ENCODE assay signal across 1 cellular context in the genomic region with DNA sequence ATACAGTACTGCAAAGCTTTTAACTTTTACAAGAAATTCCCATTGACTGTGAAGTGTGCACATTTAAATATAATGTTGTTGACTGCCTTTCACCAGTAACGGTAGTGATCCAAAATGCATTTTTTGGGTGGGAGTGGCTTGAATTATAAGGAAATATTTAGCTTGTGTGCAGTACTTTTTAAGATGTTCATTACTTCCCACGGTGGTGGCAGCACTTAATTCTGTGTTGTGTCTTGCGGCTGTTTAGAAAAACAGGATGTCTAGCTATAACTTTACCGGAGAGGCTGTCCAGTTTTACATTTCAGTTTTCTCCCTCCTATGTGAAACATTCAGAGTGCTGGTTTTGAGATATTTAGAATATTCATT.
TF ChIP-seq lines count a peak whose summit lies in the region.

No MANE protein-coding gene starts in this region.

TF ChIP-seq in WTC11, 78 proteins besides CTCF, POLR2A, EP300 and RAD21 (continued from another document):
- TF ChIP-seq TP53 (CRISPR knock-in tag; IDR thresholded peaks at IDR 0.05): no peak
- TF ChIP-seq JUN (CRISPR knock-in tag; IDR thresholded peaks at IDR 0.05): no peak
- TF ChIP-seq ATF1 (CRISPR knock-in tag; IDR thresholded peaks at IDR 0.05): no peak
- TF ChIP-seq NFATC4 (CRISPR knock-in tag; IDR thresholded peaks at IDR 0.05): no peak
- TF ChIP-seq MXD4 (CRISPR knock-in tag; IDR thresholded peaks at IDR 0.05; ENCODE audit: borderline replicate concordance): no peak
- TF ChIP-seq, protein P1, sequence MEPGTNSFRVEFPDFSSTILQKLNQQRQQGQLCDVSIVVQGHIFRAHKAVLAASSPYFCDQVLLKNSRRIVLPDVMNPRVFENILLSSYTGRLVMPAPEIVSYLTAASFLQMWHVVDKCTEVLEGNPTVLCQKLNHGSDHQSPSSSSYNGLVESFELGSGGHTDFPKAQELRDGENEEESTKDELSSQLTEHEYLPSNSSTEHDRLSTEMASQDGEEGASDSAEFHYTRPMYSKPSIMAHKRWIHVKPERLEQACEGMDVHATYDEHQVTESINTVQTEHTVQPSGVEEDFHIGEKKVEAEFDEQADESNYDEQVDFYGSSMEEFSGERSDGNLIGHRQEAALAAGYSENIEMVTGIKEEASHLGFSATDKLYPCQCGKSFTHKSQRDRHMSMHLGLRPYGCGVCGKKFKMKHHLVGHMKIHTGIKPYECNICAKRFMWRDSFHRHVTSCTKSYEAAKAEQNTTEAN (CRISPR knock-in tag; IDR thresholded peaks at IDR 0.05): no peak
- TF ChIP-seq ZNF232 (CRISPR knock-in tag; IDR thresholded peaks at IDR 0.05): no peak
- no peak for TF ChIP-seq GABPB1 (CRISPR knock-in tag; IDR thresholded peaks at IDR 0.05)
- no peak for TF ChIP-seq ELF4 (CRISPR knock-in tag; IDR thresholded peaks at IDR 0.05; ENCODE audit: low read depth)
- TF ChIP-seq, protein P2, sequence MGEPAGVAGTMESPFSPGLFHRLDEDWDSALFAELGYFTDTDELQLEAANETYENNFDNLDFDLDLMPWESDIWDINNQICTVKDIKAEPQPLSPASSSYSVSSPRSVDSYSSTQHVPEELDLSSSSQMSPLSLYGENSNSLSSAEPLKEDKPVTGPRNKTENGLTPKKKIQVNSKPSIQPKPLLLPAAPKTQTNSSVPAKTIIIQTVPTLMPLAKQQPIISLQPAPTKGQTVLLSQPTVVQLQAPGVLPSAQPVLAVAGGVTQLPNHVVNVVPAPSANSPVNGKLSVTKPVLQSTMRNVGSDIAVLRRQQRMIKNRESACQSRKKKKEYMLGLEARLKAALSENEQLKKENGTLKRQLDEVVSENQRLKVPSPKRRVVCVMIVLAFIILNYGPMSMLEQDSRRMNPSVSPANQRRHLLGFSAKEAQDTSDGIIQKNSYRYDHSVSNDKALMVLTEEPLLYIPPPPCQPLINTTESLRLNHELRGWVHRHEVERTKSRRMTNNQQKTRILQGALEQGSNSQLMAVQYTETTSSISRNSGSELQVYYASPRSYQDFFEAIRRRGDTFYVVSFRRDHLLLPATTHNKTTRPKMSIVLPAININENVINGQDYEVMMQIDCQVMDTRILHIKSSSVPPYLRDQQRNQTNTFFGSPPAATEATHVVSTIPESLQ (CRISPR knock-in tag; IDR thresholded peaks at IDR 0.05): no peak
- no peak for TF ChIP-seq CBFB (CRISPR knock-in tag; IDR thresholded peaks at IDR 0.05; ENCODE audit: low read depth)
- no peak for TF ChIP-seq MYBL2 (CRISPR knock-in tag; IDR thresholded peaks at IDR 0.05)
- no peak for TF ChIP-seq GTF2I (CRISPR knock-in tag; conservative IDR thresholded peaks at IDR 0.05)
